In genomic region chr7:127330070-127330469, GRCh38 we compare ENCODE assay signal across 7 cellular contexts.
"Had no signal": no experiment of that assay in that cellular context is flagged by ENCODE, and none has a peak within 500 bp of the region (broad histone marks: within the 10 kb centered on the region; RNA-seq: fewer than 3 reads in every experiment).

No MANE protein-coding gene starts in this region.

- H3K27ac Mint-ChIP-seq: GM23338, H9 had no signal

- H3K27ac ChIP-seq: HL-60 had no signal

- ATAC-seq: GM23338 had no signal

- H3K4me3 ChIP-seq: GM23338 had no signal

- H3K4me1 Mint-ChIP-seq: GM23338, H9 had no signal

- H2AFZ ChIP-seq: GM23338 had no signal

- DNase-seq: H9, HCEC 1CT, IMR-90 had no signal

- H3K4me2 ChIP-seq: GM23338 had no signal

- FAIRE-seq: H1, H54 had no signal

- H3K4me3 Mint-ChIP-seq: GM23338, H9 had no signal

- H3K9me3 Mint-ChIP-seq: GM23338, H9 had no signal
